In genomic region chr7:97845622-97846203, GRCh38 we compare ENCODE assay signal across 8 cellular contexts. TPM values are rescaled to one million over a fixed set of nuclear protein-coding genes. Genes with fewer than 3 reads are reported as not detected.
DNase-seq lines count a peak whose midpoint lies in the region; ATAC-seq and TF ChIP-seq lines count a peak whose summit lies in the region.

No MANE protein-coding gene starts in this region.

- no peaks in the 10 kb centered on the region for H3K9me3 ChIP-seq in CD4-positive, alpha-beta T cell (ENCODE audit: control insufficient read depth, low read length)

- H3K27ac Mint-ChIP-seq in CD4-positive, alpha-beta T cell, result no peak overlapping the region

- peaks cover 1% of the 10 kb centered on the region for H3K36me3 Mint-ChIP-seq in CD4-positive, alpha-beta T cell (ENCODE audit: low read depth)

- POLR2A ChIA-PET in CD4-positive, alpha-beta T cell (lab: Charles Lee), result interaction anchor here (1.3 kb wide), 1 partner anchor 10 kb away, joined by 4 read pairs; no protein-coding TSS in a partner anchor

- H3K9me3 Mint-ChIP-seq in CD4-positive, alpha-beta T cell, result no peaks in the 10 kb centered on the region

- H3K27me3 ChIP-seq in CD4-positive, alpha-beta T cell (ENCODE audit: control insufficient read depth, insufficient read depth, low read length), result peaks cover under 1% of the 10 kb centered on the region

- H3K27ac ChIP-seq in CD4-positive, alpha-beta T cell (ENCODE audit: low read depth, low read length), result no peak overlapping the region

- no peaks in the 10 kb centered on the region for H3K27me3 Mint-ChIP-seq in CD4-positive, alpha-beta T cell

- no peak for ATAC-seq in CD4-positive, alpha-beta T cell (ENCODE audit: poor library complexity)
- ATAC-seq in GM21367 (IDR thresholded peaks at IDR 0.05; ENCODE audit: unreplicated experiment), result peak; percentile 53
- ATAC-seq in HG02623 (IDR thresholded peaks at IDR 0.05; ENCODE audit: unreplicated experiment), result no peak

- intact Hi-C loops in CD4-positive, alpha-beta T cell (cut with DNase I, micrococcal nuclease), result loop anchor here in 1 of 2 experiments (2.0 kb wide), 1 partner anchor 741 kb away; no protein-coding TSS in a partner anchor

- peak; percentile 59 for TF ChIP-seq CTCF in CD4-positive, alpha-beta T cell (IDR thresholded peaks at IDR 0.05)

- CTCF ChIA-PET in CD4-positive, alpha-beta T cell (lab: Charles Lee), result interaction anchor here (1.7 kb wide), 1 partner anchor 10 kb away, joined by 5 read pairs; no protein-coding TSS in a partner anchor

- DNase-seq in CD4-positive, alpha-beta T cell, result no peak
- DNase-seq in NCI-H2227 (lab: John Stamatoyannopoulos, UW; ENCODE audit: unreplicated experiment) (peak; percentile 60), dedifferentiated amniotic fluid mesenchymal stem cell (ENCODE audit: extremely low spot score) (peak; percentile 41), pons (ENCODE audit: low spot score) (peak; percentile 36), UCSD-AML1 (lab: John Stamatoyannopoulos, UW; ENCODE audit: unreplicated experiment) (no peak)
- DNase-seq in stimulated activated CD8-positive, alpha-beta memory T cell treated with anti-CD3 and anti-CD28 coated beads, Interleukin-4, amount 100 ng/mL, for 48 hours, result no peak

- H3K4me3 Mint-ChIP-seq in CD4-positive, alpha-beta T cell, result no peak overlapping the region

- no peaks in the 10 kb centered on the region for H3K4me1 Mint-ChIP-seq in CD4-positive, alpha-beta T cell (ENCODE audit: low read depth)

RNA-seq across cellular contexts. Expression of gene ASNS, which starts 26.5 kb away (rescaled TPM):
- 10 to 100 TPM; 18.3 to 19.5 TPM for total RNA-seq in CD4-positive, alpha-beta T cell

Comparison
In these comparisons a context has a peak if more than half of its experiments do, and no peak if none do; other contexts are left out.
1. DNase-seq: peak in NCI-H2227 (single experiment), dedifferentiated amniotic fluid mesenchymal stem cell (single experiment) and pons (single experiment); none in CD4-positive, alpha-beta T cell (0 of 10), stimulated activated CD8-positive, alpha-beta memory T cell treated with anti-CD3 and anti-CD28 coated beads, Interleukin-4, amount 100 ng/mL, for 48 hours (single experiment) and UCSD-AML1 (single experiment).